Comparison of ENCODE assay signal across 19 cellular contexts in the genomic region with DNA sequence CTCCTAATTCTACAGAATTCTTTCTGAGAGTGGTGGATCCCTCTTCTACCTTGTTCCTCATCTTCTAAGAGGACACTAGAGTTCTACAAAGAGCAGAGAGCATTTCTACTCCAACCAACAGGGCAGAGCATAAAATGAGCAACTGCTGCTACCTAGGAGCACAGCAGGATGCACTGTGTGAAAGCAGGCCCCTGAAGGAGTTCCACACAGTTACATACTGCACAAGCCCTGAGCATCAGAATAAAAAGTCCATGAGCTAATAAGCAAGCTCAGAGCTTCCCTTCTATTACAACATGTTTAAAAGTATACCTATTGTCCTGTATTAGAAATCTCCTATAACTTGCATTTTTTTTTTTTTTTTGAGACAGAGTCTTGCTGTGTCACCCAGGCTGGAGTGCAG. TPM values are rescaled to one million over a fixed set of nuclear protein-coding genes. Genes with fewer than 3 reads are reported as not detected.
A peak's percentile ranks its signal among the peaks of the same experiment; 100 is the strongest.
DNase-seq lines count a peak whose midpoint lies in the region; ATAC-seq and TF ChIP-seq lines count a peak whose summit lies in the region.
"Had no signal": no experiment of that assay in that cellular context is flagged by ENCODE, and none has a peak within 500 bp of the region (broad histone marks: within the 10 kb centered on the region; RNA-seq: fewer than 3 reads in every experiment).

No MANE protein-coding gene starts in this region.

- H3K9me3 ChIP-seq in Caco-2 (no peaks in the 10 kb centered on the region), Panc1 (ENCODE audit: control insufficient read depth, insufficient read depth, low read depth, low read length) (no peaks in the 10 kb centered on the region), esophagus (ENCODE audit: control insufficient read depth in 2 of 2, insufficient read depth in 1 of 2, low read depth in 1 of 2, low read length in 1 of 2) (no peaks in the 10 kb centered on the region), ovary (no peaks in the 10 kb centered on the region), vagina (no peaks in the 10 kb centered on the region)
- H3K9me3 ChIP-seq: right lobe of liver had no signal

- no peak for DNase-seq in Caco-2
- DNase-seq in Panc1 (ENCODE audit: low read depth, low spot score), result no peak
- no peak for DNase-seq in ovary
- no peak for DNase-seq in medulla oblongata (ENCODE audit: extremely low spot score)
- no peak for DNase-seq in SW 1271 (lab: John Stamatoyannopoulos, UW)
- DNase-seq in activated naive CD4-positive, alpha-beta T cell treated with anti-CD3 and anti-CD28 coated beads, Interleukin-2, amount 10 ng/mL, durations not matched to agents 7 days and 5 days, result no peak
- DNase-seq in vagina (ENCODE audit: extremely low spot score in 2 of 2), result no peak
- DNase-seq: activated B cell treated with CpG ODN at 0.5 μM for 24 hours; activated CD8-positive, alpha-beta T cell treated with anti-CD3 and anti-CD28 coated beads, Interleukin-2, amount 10 ng/mL, durations not matched to agents 7 days and 5 days; activated naive CD8-positive, alpha-beta T cell treated with anti-CD3 and anti-CD28 coated beads, Interleukin-2, amount 10 ng/mL, durations not matched to agents 7 days and 5 days; effector CD4-positive, alpha-beta T cell; KBM-7; kidney; midbrain; NCI-H1930; NCI-H510A; right lobe of liver; SIG-M5 had no signal

- in situ Hi-C loops in Panc1 (cut with HindIII; ENCODE audit: low pct_unique_long_range_greater_than_20kb, low sequenced_read_pairs), result no loop called here

- H3K27me3 ChIP-seq in Caco-2 (replicated peaks; ENCODE audit: control insufficient read depth, insufficient read depth, low read length), result no peaks in the 10 kb centered on the region
- H3K27me3 ChIP-seq in Panc1 (ENCODE audit: control insufficient read depth, insufficient read depth, low read length), result no peaks in the 10 kb centered on the region
- no peaks in the 10 kb centered on the region for H3K27me3 ChIP-seq in esophagus (ENCODE audit: control insufficient read depth in 1 of 2, insufficient read depth in 2 of 2, low read length in 2 of 2)
- H3K27me3 ChIP-seq in ovary, result no peaks in the 10 kb centered on the region
- no peaks in the 10 kb centered on the region for H3K27me3 ChIP-seq in vagina
- H3K27me3 ChIP-seq: right lobe of liver had no signal

- no peak for TF ChIP-seq CTCF in Caco-2 (IDR thresholded peaks at IDR 0.05; ENCODE audit: insufficient read depth in 1 of 2, low read depth in 1 of 2, low read length in 1 of 2, severe bottlenecking in 1 of 2, unreplicated experiment in 1 of 2)
- no peak for TF ChIP-seq CTCF in Panc1 (IDR thresholded peaks at IDR 0.05)
- no peak for TF ChIP-seq CTCF in ovary (IDR thresholded peaks at IDR 0.05)
- no peak for TF ChIP-seq CTCF in vagina (IDR thresholded peaks at IDR 0.05)

- H3K27ac ChIP-seq in Panc1 (ENCODE audit: low read length), result peak overlapping the region; percentile 100
- peak overlapping the region; percentile 18 to 37 for H3K27ac ChIP-seq in esophagus (ENCODE audit: low read depth in 2 of 2, low read length in 1 of 2)
- H3K27ac ChIP-seq in ovary, result peak overlapping the region; percentile 6 to 98
- no peak overlapping the region for H3K27ac ChIP-seq in vagina
- H3K27ac ChIP-seq: right lobe of liver had no signal

- peak; percentile 26 for ATAC-seq in Panc1
- ATAC-seq: activated CD8-positive, alpha-beta T cell treated with anti-CD3 and anti-CD28 coated beads, Interleukin-2, amount 10 ng/mL, durations not matched to agents 7 days and 5 days; right lobe of liver had no signal

- BruUV-seq in Caco-2 (replicated peaks; lab: Mats Ljungman, UMichigan) (no TSS peak), Panc1 (replicated peaks; lab: Mats Ljungman, UMichigan) (no TSS peak)

- H3K27me3 Mint-ChIP-seq in Caco-2 (ENCODE audit: insufficient read depth, unreplicated experiment), result no peaks in the 10 kb centered on the region
- peaks cover 7% of the 10 kb centered on the region for H3K27me3 Mint-ChIP-seq in activated naive CD4-positive, alpha-beta T cell treated with anti-CD3 and anti-CD28 coated beads, Interleukin-2, amount 10 ng/mL, durations not matched to agents 7 days and 5 days

- H3K36me3 ChIP-seq in Caco-2 (ENCODE audit: control insufficient read depth, insufficient read depth, low read length) (no peaks in the 10 kb centered on the region), Panc1 (ENCODE audit: control insufficient read depth, insufficient read depth, low read length) (peaks cover 21% of the 10 kb centered on the region), esophagus (ENCODE audit: control insufficient read depth in 2 of 2, insufficient read depth in 2 of 2, low read length in 1 of 2) (peaks cover 0 to 9% of the 10 kb centered on the region in 2 donors), ovary (no peaks in the 10 kb centered on the region), vagina (peaks cover 2 to 13% of the 10 kb centered on the region in 2 donors)
- H3K36me3 ChIP-seq: right lobe of liver had no signal

- POLR2A ChIA-PET in Caco-2 (lab: Charles Lee) (interaction anchor here (1.2 kb wide), 1 partner anchor 8 kb away, joined by 6 read pairs; the partner anchor contains the start of gene FHL2), Panc1 (lab: Charles Lee) (interaction anchor here (0.6 to 1.5 kb wide), 3 partner anchors 9 to 65 kb away, joined by 3 to 7 read pairs (median 3); no protein-coding TSS in a partner anchor)

- no peak overlapping the region for H3K4me3 ChIP-seq in Caco-2 (ENCODE audit: low read depth, low read length)
- H3K4me3 ChIP-seq in Panc1 (ENCODE audit: low read depth in 2 of 2, low read length in 2 of 2), result no peak overlapping the region
- H3K4me3 ChIP-seq in esophagus (ENCODE audit: low read depth in 1 of 2, low read length in 2 of 2), result no peak overlapping the region
- H3K4me3 ChIP-seq in ovary, result no peak overlapping the region
- no peak overlapping the region for H3K4me3 ChIP-seq in vagina
- H3K4me3 ChIP-seq: right lobe of liver had no signal

- intact Hi-C loops in Caco-2 (cut with micrococcal nuclease; ENCODE audit: unreplicated experiment), result no loop called here
- intact Hi-C loops in Panc1 (cut with micrococcal nuclease; ENCODE audit: unreplicated experiment), result no loop called here
- intact Hi-C loops in ovary (cut with DNase I), result loop anchor here in 1 of 4 donors (10.0 kb wide), 1 partner anchor 104 kb away; no protein-coding TSS in a partner anchor
- intact Hi-C loops in vagina (cut with DNase I), result no loop called here

- H3K4me1 ChIP-seq in Caco-2 (peaks cover 44% of the 10 kb centered on the region), Panc1 (ENCODE audit: control insufficient read depth, insufficient read depth, low read length) (peaks cover 97% of the 10 kb centered on the region), esophagus (ENCODE audit: control insufficient read depth in 2 of 2, insufficient read depth in 2 of 2, low read length in 1 of 2) (peaks cover 3 to 9% of the 10 kb centered on the region in 2 donors), ovary (ENCODE audit: insufficient read depth) (peaks cover 36% of the 10 kb centered on the region), vagina (peaks cover 28% of the 10 kb centered on the region)
- H3K4me1 ChIP-seq: right lobe of liver had no signal

- H3K36me3 Mint-ChIP-seq in Caco-2 (ENCODE audit: insufficient read depth, unreplicated experiment), result peaks cover 73% of the 10 kb centered on the region
- H3K36me3 Mint-ChIP-seq in activated naive CD4-positive, alpha-beta T cell treated with anti-CD3 and anti-CD28 coated beads, Interleukin-2, amount 10 ng/mL, durations not matched to agents 7 days and 5 days, result no peaks in the 10 kb centered on the region

- peak overlapping the region; percentile 36 for H3K4me3 Mint-ChIP-seq in Caco-2 (ENCODE audit: unreplicated experiment)
- H3K4me3 Mint-ChIP-seq in activated naive CD4-positive, alpha-beta T cell treated with anti-CD3 and anti-CD28 coated beads, Interleukin-2, amount 10 ng/mL, durations not matched to agents 7 days and 5 days, result no peak overlapping the region
- H3K4me3 Mint-ChIP-seq: activated B cell treated with CpG ODN at 0.5 μM for 24 hours; activated CD8-positive, alpha-beta T cell treated with anti-CD3 and anti-CD28 coated beads, Interleukin-2, amount 10 ng/mL, durations not matched to agents 7 days and 5 days; activated naive CD8-positive, alpha-beta T cell treated with anti-CD3 and anti-CD28 coated beads, Interleukin-2, amount 10 ng/mL, durations not matched to agents 7 days and 5 days had no signal

- CTCF ChIA-PET in Caco-2 (lab: Charles Lee) (interaction anchor here (0.8 to 1.6 kb wide), 2 partner anchors 13 kb away, joined by 3 to 4 read pairs; no protein-coding TSS in a partner anchor), Panc1 (lab: Charles Lee) (interaction anchor here (2.1 kb wide), 1 partner anchor 14 kb away, joined by 9 read pairs; no protein-coding TSS in a partner anchor)
- CTCF ChIA-PET in activated naive CD4-positive, alpha-beta T cell treated with anti-CD3 and anti-CD28 coated beads, Interleukin-2, amount 10 ng/mL, durations not matched to agents 7 days and 5 days (lab: Charles Lee), result no interaction called here

- no peaks in the 10 kb centered on the region for H3K9me3 Mint-ChIP-seq in Caco-2 (ENCODE audit: unreplicated experiment)
- H3K9me3 Mint-ChIP-seq in activated naive CD4-positive, alpha-beta T cell treated with anti-CD3 and anti-CD28 coated beads, Interleukin-2, amount 10 ng/mL, durations not matched to agents 7 days and 5 days, result no peaks in the 10 kb centered on the region
- H3K9me3 Mint-ChIP-seq: activated B cell treated with CpG ODN at 0.5 μM for 24 hours; activated naive CD8-positive, alpha-beta T cell treated with anti-CD3 and anti-CD28 coated beads, Interleukin-2, amount 10 ng/mL, durations not matched to agents 7 days and 5 days had no signal

- TF ChIP-seq EP300 in ovary (IDR thresholded peaks at IDR 0.05), result no peak

- H3K4me1 Mint-ChIP-seq in Caco-2 (ENCODE audit: low read depth, unreplicated experiment), result peaks cover 43% of the 10 kb centered on the region
- no peaks in the 10 kb centered on the region for H3K4me1 Mint-ChIP-seq in activated naive CD4-positive, alpha-beta T cell treated with anti-CD3 and anti-CD28 coated beads, Interleukin-2, amount 10 ng/mL, durations not matched to agents 7 days and 5 days
- H3K4me1 Mint-ChIP-seq: activated B cell treated with CpG ODN at 0.5 μM for 24 hours; activated naive CD8-positive, alpha-beta T cell treated with anti-CD3 and anti-CD28 coated beads, Interleukin-2, amount 10 ng/mL, durations not matched to agents 7 days and 5 days had no signal

- TF ChIP-seq POLR2A in ovary (IDR thresholded peaks at IDR 0.05) (no peak), vagina (IDR thresholded peaks at IDR 0.05) (no peak)

- H3K27ac Mint-ChIP-seq in Caco-2 (ENCODE audit: unreplicated experiment), result peak overlapping the region; percentile 73
- H3K27ac Mint-ChIP-seq in activated naive CD4-positive, alpha-beta T cell treated with anti-CD3 and anti-CD28 coated beads, Interleukin-2, amount 10 ng/mL, durations not matched to agents 7 days and 5 days, result no peak overlapping the region
- H3K27ac Mint-ChIP-seq: activated B cell treated with CpG ODN at 0.5 μM for 24 hours; activated CD8-positive, alpha-beta T cell treated with anti-CD3 and anti-CD28 coated beads, Interleukin-2, amount 10 ng/mL, durations not matched to agents 7 days and 5 days; activated naive CD8-positive, alpha-beta T cell treated with anti-CD3 and anti-CD28 coated beads, Interleukin-2, amount 10 ng/mL, durations not matched to agents 7 days and 5 days had no signal

RNA-seq across cellular contexts. Expression of gene FHL2, which starts 8.4 kb away (rescaled TPM):
- total RNA-seq in Caco-2 (2022) (40.5 and 45.4 TPM in 2 replicates), Panc1 (2021; ENCODE audit: unreplicated experiment) (378 TPM), ovary (1,000 to 10,000 TPM in 1 of 7 donors, 100 to 1,000 TPM in 6; 300 to 1,049 (median 495) TPM), vagina (62.1 TPM)
- 411 TPM for polyA plus RNA-seq in Panc1 (2012; ENCODE audit: insufficient read length)
- polyA plus RNA-seq in esophagus (10 to 100 TPM; 17.6 to 55.5 TPM), ovary (100 to 1,000 TPM; 320 to 628 TPM)

RNA-seq across cellular contexts. Expression of gene C2orf49, which starts 53.1 kb away (rescaled TPM):
- total RNA-seq in Caco-2 (2022), result 21.1 and 24.8 TPM in 2 replicates
- total RNA-seq in Panc1 (2021; ENCODE audit: unreplicated experiment), result 20.0 TPM
- 24.3 TPM for polyA plus RNA-seq in Panc1 (2012; ENCODE audit: insufficient read length)
- 1 to 10 TPM; 6.6 to 8.7 TPM for polyA plus RNA-seq in esophagus
- 10 to 100 TPM; 12.9 to 32.5 (median 20.3) TPM for total RNA-seq in ovary
- polyA plus RNA-seq in ovary, result 10 to 100 TPM; 12.6 to 27.2 TPM
- total RNA-seq in vagina, result 14.0 TPM
